Comparison of ENCODE assay signal across 8 cellular contexts in genomic region chr1:43367026-43367903, GRCh38. TPM values are rescaled to one million over a fixed set of nuclear protein-coding genes. Genes with fewer than 3 reads are reported as not detected.
DNase-seq lines count a peak whose midpoint lies in the region; ATAC-seq and TF ChIP-seq lines count a peak whose summit lies in the region.

No MANE protein-coding gene starts in this region.

- DNase-seq in DMS79 treated with DMSO at 0.1 percent for 48 hours (lab: John Stamatoyannopoulos, UW), result peak; percentile 26
- no peak for DNase-seq in DMS79 (lab: John Stamatoyannopoulos, UW)
- peak; percentile 43 for DNase-seq in OCI-LY7 (ENCODE audit: low spot score)
- peak; percentile 64 for DNase-seq in activated naive CD8-positive, alpha-beta T cell treated with anti-CD3 and anti-CD28 coated beads, Interleukin-2, amount 10 ng/mL, durations not matched to agents 7 days and 5 days
- peak; percentile 50 for DNase-seq in hepatic stellate cell (ENCODE audit: low spot score)
- DNase-seq in skeletal muscle cell (ENCODE audit: low read depth), result no peak
- no peak for DNase-seq in T1000 (lab: John Stamatoyannopoulos, UW)

- peaks cover 22% of the 10 kb centered on the region for H3K36me3 Mint-ChIP-seq in activated naive CD8-positive, alpha-beta T cell treated with anti-CD3 and anti-CD28 coated beads, Interleukin-2, amount 10 ng/mL, durations not matched to agents 7 days and 5 days

- no peak for TF ChIP-seq CTCF in OCI-LY7 (conservative IDR thresholded peaks at IDR 0.05; ENCODE audit: low read length)

- POLR2A ChIA-PET in OCI-LY7 (lab: Charles Lee), result interaction anchor here (0.6 to 1.4 kb wide), 6 partner anchors 9 to 60 kb away, joined by 3 to 13 read pairs (median 4); partner anchors contain the start of genes CDC20, MED8 and SZT2
- POLR2A ChIA-PET in activated naive CD8-positive, alpha-beta T cell treated with anti-CD3 and anti-CD28 coated beads, Interleukin-2, amount 10 ng/mL, durations not matched to agents 7 days and 5 days (lab: Charles Lee), result interaction anchor here (0.6 to 3.6 kb wide), 11 partner anchors 9 to 283 kb away, joined by 3 to 47 read pairs (median 4); partner anchors contain the start of genes CDC20, HYI, KDM4A and MED8

- peak overlapping the region; percentile 86 for H3K27ac Mint-ChIP-seq in activated naive CD8-positive, alpha-beta T cell treated with anti-CD3 and anti-CD28 coated beads, Interleukin-2, amount 10 ng/mL, durations not matched to agents 7 days and 5 days

- intact Hi-C loops in OCI-LY7 (cut with micrococcal nuclease; ENCODE audit: unreplicated experiment), result no loop called here

- H2AFZ ChIP-seq in OCI-LY7 (ENCODE audit: low read length), result peak overlapping the region; percentile 5; the same call in 1 of the 2 replicates

- ATAC-seq in HG02798 (IDR thresholded peaks at IDR 0.05; ENCODE audit: poor library complexity, unreplicated experiment), result peak; percentile 50
- ATAC-seq in activated naive CD8-positive, alpha-beta T cell treated with anti-CD3 and anti-CD28 coated beads, Interleukin-2, amount 10 ng/mL, durations not matched to agents 7 days and 5 days (ENCODE audit: low read depth), result peak; percentile 50

- no peaks in the 10 kb centered on the region for H4K20me1 ChIP-seq in OCI-LY7 (ENCODE audit: insufficient read depth, low read length)

- H3K27ac ChIP-seq in OCI-LY7 (ENCODE audit: low read depth, low read length, poor library complexity, severe bottlenecking), result peak overlapping the region; percentile 76

- peak overlapping the region; percentile 94 for H3K4me3 Mint-ChIP-seq in activated naive CD8-positive, alpha-beta T cell treated with anti-CD3 and anti-CD28 coated beads, Interleukin-2, amount 10 ng/mL, durations not matched to agents 7 days and 5 days

- H3K9me3 ChIP-seq in OCI-LY7 (ENCODE audit: low read length), result no peaks in the 10 kb centered on the region

- CTCF ChIA-PET in OCI-LY7 (lab: Charles Lee; ENCODE audit: unreplicated experiment), result interaction anchor here (0.6 to 1.0 kb wide), 3 partner anchors 11 to 87 kb away, joined by 3 to 6 read pairs (median 3); no protein-coding TSS in a partner anchor

- H3K27me3 Mint-ChIP-seq in activated naive CD8-positive, alpha-beta T cell treated with anti-CD3 and anti-CD28 coated beads, Interleukin-2, amount 10 ng/mL, durations not matched to agents 7 days and 5 days, result no peaks in the 10 kb centered on the region

- peaks cover 18% of the 10 kb centered on the region for H3K4me1 ChIP-seq in OCI-LY7 (ENCODE audit: insufficient read depth, low read length, poor library complexity, severe bottlenecking)

- H3K4me3 ChIP-seq in OCI-LY7 (ENCODE audit: low read depth, low read length, poor library complexity, severe bottlenecking) (peak overlapping the region; percentile 93), skeletal muscle cell (ENCODE audit: low read depth, low read length) (peak overlapping the region; percentile 84)

- H3K36me3 ChIP-seq in OCI-LY7 (ENCODE audit: insufficient read depth, low read length), result peaks cover 33% of the 10 kb centered on the region

- peak overlapping the region; percentile 98 for H3K4me2 ChIP-seq in OCI-LY7 (ENCODE audit: low read length)

- H3K4me1 Mint-ChIP-seq in activated naive CD8-positive, alpha-beta T cell treated with anti-CD3 and anti-CD28 coated beads, Interleukin-2, amount 10 ng/mL, durations not matched to agents 7 days and 5 days, result peaks cover 32% of the 10 kb centered on the region

- no peaks in the 10 kb centered on the region for H3K9me3 Mint-ChIP-seq in activated naive CD8-positive, alpha-beta T cell treated with anti-CD3 and anti-CD28 coated beads, Interleukin-2, amount 10 ng/mL, durations not matched to agents 7 days and 5 days

- no peaks in the 10 kb centered on the region for H3K9me2 ChIP-seq in OCI-LY7 (ENCODE audit: insufficient read depth, low read length)

- BruUV-seq in OCI-LY7 (replicated peaks; lab: Mats Ljungman, UMichigan), result no TSS peak

- H3K79me2 ChIP-seq in OCI-LY7 (ENCODE audit: insufficient read depth, low read depth, low read length), result peaks cover 12% of the 10 kb centered on the region; the same call in 1 of the 2 replicates

RNA-seq across cellular contexts. Expression of gene ELOVL1, which starts 0.5 kb away (rescaled TPM):
- total RNA-seq in OCI-LY7 (2014; rRNA removed; shearing (Covaris generic)), result 24.4 and 35.9 TPM in 2 replicates
- total RNA-seq in OCI-LY7 (2022), result 38.2 and 43.9 TPM in 2 replicates
- total RNA-seq in activated naive CD8-positive, alpha-beta T cell treated with anti-CD3 and anti-CD28 coated beads, Interleukin-2, amount 10 ng/mL, durations not matched to agents 7 days and 5 days, result 10 to 100 TPM; 51.3 to 53.7 TPM

RNA-seq across cellular contexts. Expression of gene CDC20, which starts 8.5 kb away (rescaled TPM):
- total RNA-seq in OCI-LY7 (2014; rRNA removed; shearing (Covaris generic)), result 153 and 174 TPM in 2 replicates
- total RNA-seq in OCI-LY7 (2022), result 209 and 223 TPM in 2 replicates
- 100 to 1,000 TPM; 107 to 123 TPM for total RNA-seq in activated naive CD8-positive, alpha-beta T cell treated with anti-CD3 and anti-CD28 coated beads, Interleukin-2, amount 10 ng/mL, durations not matched to agents 7 days and 5 days

RNA-seq across cellular contexts. Expression of gene MED8, which starts 22.3 kb away (rescaled TPM):
- 37.6 and 38.8 TPM in 2 replicates for total RNA-seq in OCI-LY7 (2014; rRNA removed; shearing (Covaris generic))
- total RNA-seq in OCI-LY7 (2022), result 37.8 and 38.4 TPM in 2 replicates
- total RNA-seq in activated naive CD8-positive, alpha-beta T cell treated with anti-CD3 and anti-CD28 coated beads, Interleukin-2, amount 10 ng/mL, durations not matched to agents 7 days and 5 days, result 10 to 100 TPM; 34.3 to 35.3 TPM

RNA-seq across cellular contexts. Expression of gene SZT2, which starts 22.4 kb away (rescaled TPM):
- total RNA-seq in OCI-LY7 (2014; rRNA removed; shearing (Covaris generic)), result 25.2 and 33.7 TPM in 2 replicates
- 79.4 and 79.8 TPM in 2 replicates for total RNA-seq in OCI-LY7 (2022)
- total RNA-seq in activated naive CD8-positive, alpha-beta T cell treated with anti-CD3 and anti-CD28 coated beads, Interleukin-2, amount 10 ng/mL, durations not matched to agents 7 days and 5 days, result 10 to 100 TPM; 84.8 to 88.2 TPM

RNA-seq across cellular contexts. Expression of gene MPL, which starts 29.6 kb away (rescaled TPM):
- not detected in 2 replicates for total RNA-seq in OCI-LY7 (2014; rRNA removed; shearing (Covaris generic))
- total RNA-seq in OCI-LY7 (2022), result not detected in 2 replicates
- not detected for total RNA-seq in activated naive CD8-positive, alpha-beta T cell treated with anti-CD3 and anti-CD28 coated beads, Interleukin-2, amount 10 ng/mL, durations not matched to agents 7 days and 5 days

Comparison
In these comparisons a context has a peak if more than half of its experiments do, and no peak if none do; other contexts are left out.
1. DNase-seq: peak in DMS79 treated with DMSO at 0.1 percent for 48 hours (single experiment), OCI-LY7 (single experiment), activated naive CD8-positive, alpha-beta T cell treated with anti-CD3 and anti-CD28 coated beads, Interleukin-2, amount 10 ng/mL, durations not matched to agents 7 days and 5 days (single experiment) and hepatic stellate cell (single experiment); none in DMS79 (single experiment), skeletal muscle cell (single experiment) and T1000 (single experiment).